In the genomic region with DNA sequence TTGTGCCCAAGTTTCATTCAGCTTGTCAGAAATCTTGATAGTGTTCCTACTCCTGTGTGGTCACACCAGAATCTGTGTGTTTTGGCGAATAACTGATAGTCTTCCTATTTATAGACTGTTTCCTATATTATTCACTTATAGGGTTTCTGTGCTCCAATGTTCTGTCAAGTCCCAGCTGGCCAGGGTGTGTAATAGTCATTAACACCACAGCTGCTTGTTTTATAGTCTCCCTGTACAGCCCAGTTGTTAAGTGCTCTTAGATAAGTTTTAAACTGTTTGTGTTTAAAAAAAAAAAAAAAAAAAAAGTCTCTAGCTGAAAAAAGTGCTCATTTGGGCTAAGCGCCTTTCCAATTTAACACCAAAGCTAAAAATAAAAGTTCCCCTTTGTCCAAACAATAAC, we compare ENCODE assay signal across 16 cellular contexts.
"Had no signal": no experiment of that assay in that cellular context is flagged by ENCODE, and none has a peak within 500 bp of the region (broad histone marks: within the 10 kb centered on the region; RNA-seq: fewer than 3 reads in every experiment).

No MANE protein-coding gene starts in this region.

- DNase-seq: activated CD4-positive, alpha-beta T cell treated with anti-CD3 and anti-CD28 coated beads for 48 hours; activated CD8-positive, alpha-beta memory T cell treated with anti-CD3 and anti-CD28 coated beads, Interleukin-2, amount 50 U/mL, for 48 hours; activated CD8-positive, alpha-beta T cell treated with anti-CD3 and anti-CD28 coated beads, Interleukin-2, amount 10 ng/mL, durations not matched to agents 7 days and 5 days; activated naive CD4-positive, alpha-beta T cell; activated naive CD8-positive, alpha-beta T cell treated with anti-CD3 and anti-CD28 coated beads, Interleukin-2, amount 50 U/mL, for 24 hours; caudate nucleus; colonic mucosa; effector CD8-positive, alpha-beta T cell; glutamatergic neuron; immature natural killer cell; psoas muscle; stimulated activated CD4-positive, alpha-beta T cell treated with anti-CD3 and anti-CD28 coated beads, Interleukin-15, amount 100 ng/mL, for 24 hours; stimulated activated CD4-positive, alpha-beta T cell treated with anti-CD3 and anti-CD28 coated beads, Interleukin-4, amount 100 ng/mL, for 24 hours; stomach; T-helper 1 cell had no signal

- H3K27ac ChIP-seq: colonic mucosa, psoas muscle, stomach had no signal

- H3K9me3 ChIP-seq: colonic mucosa, psoas muscle, stomach had no signal

- H3K4me3 ChIP-seq: colonic mucosa, psoas muscle, stomach had no signal

- H3K4me1 ChIP-seq: colonic mucosa had no signal

- H3K36me3 ChIP-seq: colonic mucosa, stomach had no signal

- H3K27me3 ChIP-seq: colonic mucosa, stomach had no signal

- ATAC-seq: activated CD8-positive, alpha-beta T cell treated with anti-CD3 and anti-CD28 coated beads, Interleukin-2, amount 10 ng/mL, durations not matched to agents 7 days and 5 days; activated naive CD8-positive, alpha-beta T cell treated with anti-CD3 and anti-CD28 coated beads, Interleukin-2, amount 50 U/mL, for 24 hours; psoas muscle; WTC11 had no signal
